ENCODE assay signal across 8 cellular contexts in genomic region chr2:202375006-202375610, GRCh38. TPM values are rescaled to one million over a fixed set of nuclear protein-coding genes. Genes with fewer than 3 reads are reported as not detected.
DNase-seq lines count a peak whose midpoint lies in the region; ATAC-seq and TF ChIP-seq lines count a peak whose summit lies in the region.

No MANE protein-coding gene starts in this region.

- H3K79me2 ChIP-seq in fibroblast of lung (ENCODE audit: control insufficient read depth, insufficient read depth, low read length): peaks cover 37% of the 10 kb centered on the region

- no peaks in the 10 kb centered on the region for H4K20me1 ChIP-seq in fibroblast of lung (ENCODE audit: control insufficient read depth, extremely low read depth, insufficient read depth, low read length)

- H3K27ac Mint-ChIP-seq in activated T-helper 17 cell treated with anti-CD3 and anti-CD28 coated beads, Interleukin-2, amount 50 U/mL, for 72 hours: peak overlapping the region; percentile 97
- H3K27ac Mint-ChIP-seq in naive thymus-derived CD4-positive, alpha-beta T cell: peak overlapping the region; percentile 82 to 98 (median 88)

- peak; percentile 70 for DNase-seq in DMS 273 (lab: John Stamatoyannopoulos, UW; ENCODE audit: unreplicated experiment)
- DNase-seq in DMS 273 treated with DMSO at 0.1 percent for 48 hours (lab: John Stamatoyannopoulos, UW): no peak
- DNase-seq in NCI-H82 treated with DMSO at 0.1 percent for 48 hours (lab: John Stamatoyannopoulos, UW; ENCODE audit: unreplicated experiment): peak; percentile 49
- peak; percentile 63 to 93 for DNase-seq in fibroblast of lung (ENCODE audit: low read depth in 2 of 2)
- DNase-seq in naive thymus-derived CD4-positive, alpha-beta T cell: peak in 8 of 9 donors; percentile 9 to 50 (median 24)
- DNase-seq in stimulated activated naive CD4-positive, alpha-beta T cell (lab: John Stamatoyannopoulos, UW): peak in 5 of 6 experiments; percentile 12 to 42 (median 25)
- no peak for DNase-seq in middle frontal gyrus (ENCODE audit: extremely low spot score, low spot score)

- POLR2A ChIA-PET in naive thymus-derived CD4-positive, alpha-beta T cell (lab: Charles Lee): interaction anchor here (0.7 kb wide), 1 partner anchor 155 kb away, joined by 3 read pairs; no protein-coding TSS in a partner anchor

- no peaks in the 10 kb centered on the region for H3K36me3 ChIP-seq in fibroblast of lung (ENCODE audit: control insufficient read depth, insufficient read depth, low read length)
- peaks cover 0 to 12% (median 0%) of the 10 kb centered on the region in 3 experiments for H3K36me3 ChIP-seq in naive thymus-derived CD4-positive, alpha-beta T cell (ENCODE audit: control insufficient read depth in 2 of 3, insufficient read depth in 3 of 3, low read length in 3 of 3)

- H3K36me3 Mint-ChIP-seq in activated T-helper 17 cell treated with anti-CD3 and anti-CD28 coated beads, Interleukin-2, amount 50 U/mL, for 72 hours (ENCODE audit: low read depth): peaks cover 11% of the 10 kb centered on the region
- peaks cover 0 to 4% (median 0%) of the 10 kb centered on the region in 5 donors for H3K36me3 Mint-ChIP-seq in naive thymus-derived CD4-positive, alpha-beta T cell

- ATAC-seq in activated T-helper 17 cell treated with anti-CD3 and anti-CD28 coated beads, Interleukin-2, amount 50 U/mL, for 72 hours (replicated peaks): peak; percentile 17
- no peak for ATAC-seq in naive thymus-derived CD4-positive, alpha-beta T cell

- H3K9me3 Mint-ChIP-seq in activated T-helper 17 cell treated with anti-CD3 and anti-CD28 coated beads, Interleukin-2, amount 50 U/mL, for 72 hours: no peaks in the 10 kb centered on the region
- H3K9me3 Mint-ChIP-seq in naive thymus-derived CD4-positive, alpha-beta T cell: no peaks in the 10 kb centered on the region

- peak overlapping the region; percentile 99 for H3K27ac ChIP-seq in fibroblast of lung (ENCODE audit: insufficient read depth, low read length)
- peak overlapping the region; percentile 81 for H3K27ac ChIP-seq in naive thymus-derived CD4-positive, alpha-beta T cell (ENCODE audit: low read depth, low read length)

- CTCF ChIA-PET in naive thymus-derived CD4-positive, alpha-beta T cell (lab: Charles Lee): no interaction called here

- no peaks in the 10 kb centered on the region for H3K9me3 ChIP-seq in fibroblast of lung (ENCODE audit: control insufficient read depth, insufficient read depth, low read depth, low read length)
- H3K9me3 ChIP-seq in naive thymus-derived CD4-positive, alpha-beta T cell (ENCODE audit: control insufficient read depth in 2 of 3, low read length in 3 of 3): no peaks in the 10 kb centered on the region

- H3K4me3 Mint-ChIP-seq in activated T-helper 17 cell treated with anti-CD3 and anti-CD28 coated beads, Interleukin-2, amount 50 U/mL, for 72 hours: peak overlapping the region; percentile 97
- H3K4me3 Mint-ChIP-seq in naive thymus-derived CD4-positive, alpha-beta T cell: peak overlapping the region; percentile 94 to 100 (median 98)

- TF ChIP-seq CTCF in fibroblast of lung (conservative IDR thresholded peaks at IDR 0.05 in 1 of 2, IDR thresholded peaks at IDR 0.05 in 1 of 2; ENCODE audit: low read depth in 1 of 2, low read length in 2 of 2): no peak

- peaks cover 12% of the 10 kb centered on the region for H3K4me1 Mint-ChIP-seq in activated T-helper 17 cell treated with anti-CD3 and anti-CD28 coated beads, Interleukin-2, amount 50 U/mL, for 72 hours
- H3K4me1 Mint-ChIP-seq in naive thymus-derived CD4-positive, alpha-beta T cell: peaks cover 13 to 37% (median 27%) of the 10 kb centered on the region in 7 donors

- H3K9ac ChIP-seq in fibroblast of lung (ENCODE audit: insufficient read depth, low read length): peak overlapping the region; percentile 93

- H2AFZ ChIP-seq in fibroblast of lung (ENCODE audit: low read length): peak overlapping the region; percentile 94

- H3K27me3 ChIP-seq in fibroblast of lung (ENCODE audit: control insufficient read depth, insufficient read depth, low read length): no peaks in the 10 kb centered on the region
- H3K27me3 ChIP-seq in naive thymus-derived CD4-positive, alpha-beta T cell (ENCODE audit: control insufficient read depth in 2 of 2, insufficient read depth in 2 of 2, low read length in 2 of 2): no peaks in the 10 kb centered on the region

- no peaks in the 10 kb centered on the region for H3K27me3 Mint-ChIP-seq in activated T-helper 17 cell treated with anti-CD3 and anti-CD28 coated beads, Interleukin-2, amount 50 U/mL, for 72 hours
- H3K27me3 Mint-ChIP-seq in naive thymus-derived CD4-positive, alpha-beta T cell: peaks cover 0 to 30% (median 0%) of the 10 kb centered on the region in 5 donors

- peak overlapping the region; percentile 50 to 96 (median 76) for H3K4me3 ChIP-seq in fibroblast of lung (replicated peaks in 1 of 4; ENCODE audit: control extremely low read depth in 1 of 4, insufficient read depth in 1 of 4, low read depth in 3 of 4, low read length in 4 of 4)
- peak overlapping the region; percentile 89 for H3K4me3 ChIP-seq in naive thymus-derived CD4-positive, alpha-beta T cell (ENCODE audit: low read length)

- H3K4me1 ChIP-seq in fibroblast of lung (ENCODE audit: control insufficient read depth, extremely low read depth, insufficient read depth, low read length): peaks cover 4% of the 10 kb centered on the region
- peaks cover 0 to 3% of the 10 kb centered on the region in 2 donors for H3K4me1 ChIP-seq in naive thymus-derived CD4-positive, alpha-beta T cell (ENCODE audit: control insufficient read depth in 2 of 2, insufficient read depth in 2 of 2, low read length in 2 of 2)

- H3K4me2 ChIP-seq in fibroblast of lung (ENCODE audit: extremely low read depth, insufficient read depth, low read length): peak overlapping the region; percentile 100

- intact Hi-C loops in naive thymus-derived CD4-positive, alpha-beta T cell (cut with micrococcal nuclease): loop anchor here (1.0 to 10.0 kb wide), 8 partner anchors 343 to 1560 kb away; partner anchors contain the start of genes ABI2 (in 1 of the 2), ALS2 (in 1 of the 2), CARF (in 1 of the 2) and FZD7 (in 1 of the 2)

RNA-seq across cellular contexts. Expression of gene BMPR2, which starts 1.0 kb away (rescaled TPM):
- 10 to 100 TPM in 1 of 2 donors, 1 to 10 TPM in 1; 7.6 to 12.3 TPM for total RNA-seq in activated T-helper 17 cell treated with anti-CD3 and anti-CD28 coated beads, Interleukin-2, amount 50 U/mL, for 72 hours
- total RNA-seq in fibroblast of lung: 16.2 and 21.6 TPM in 2 replicates
- 44.1 and 65.8 TPM in 2 replicates for polyA plus RNA-seq in fibroblast of lung
- 17.5 and 30.2 TPM in 2 replicates for polyA plus RNA-seq in fibroblast of lung (2012)
- 40.2 and 41.3 TPM in 2 replicates for polyA minus RNA-seq in fibroblast of lung (ENCODE audit: low replicate concordance)
- total RNA-seq in naive thymus-derived CD4-positive, alpha-beta T cell: 10 to 100 TPM in 4 of 5 experiments, 1 to 10 TPM in 1; 8.0 to 33.1 (median 15.2) TPM
- 1 to 10 TPM; 4.6 to 6.0 TPM for polyA plus RNA-seq in naive thymus-derived CD4-positive, alpha-beta T cell

Comparison
In these comparisons a context has a peak if more than half of its experiments do, and no peak if none do; other contexts are left out.
1. DNase-seq: peak in DMS 273 (single experiment), NCI-H82 treated with DMSO at 0.1 percent for 48 hours (single experiment), fibroblast of lung (2 of 2), naive thymus-derived CD4-positive, alpha-beta T cell (8 of 9) and stimulated activated naive CD4-positive, alpha-beta T cell (5 of 6); none in DMS 273 treated with DMSO at 0.1 percent for 48 hours (single experiment) and middle frontal gyrus (single experiment).